ENCODE assay signal across 24 cellular contexts in genomic region chr19:41620171-41620570, GRCh38. TPM values are rescaled to one million over a fixed set of nuclear protein-coding genes. Genes with fewer than 3 reads are reported as not detected.
DNase-seq lines count a peak whose midpoint lies in the region; ATAC-seq and TF ChIP-seq lines count a peak whose summit lies in the region.
"Had no signal": no experiment of that assay in that cellular context is flagged by ENCODE, and none has a peak within 500 bp of the region (broad histone marks: within the 10 kb centered on the region; RNA-seq: fewer than 3 reads in every experiment).

No MANE protein-coding gene starts in this region.

- intact Hi-C loops in CD14-positive monocyte (cut with micrococcal nuclease): no loop called here

- no peaks in the 10 kb centered on the region for H3K9me3 Mint-ChIP-seq in CD14-positive monocyte
- no peaks in the 10 kb centered on the region for H3K9me3 Mint-ChIP-seq in activated naive CD4-positive, alpha-beta T cell treated with anti-CD3 and anti-CD28 coated beads, Interleukin-2, amount 50 U/mL, for 72 hours

- peaks cover 30 to 49% of the 10 kb centered on the region in 2 donors for H3K36me3 Mint-ChIP-seq in CD14-positive monocyte
- H3K36me3 Mint-ChIP-seq in activated naive CD4-positive, alpha-beta T cell treated with anti-CD3 and anti-CD28 coated beads, Interleukin-2, amount 50 U/mL, for 72 hours: no peaks in the 10 kb centered on the region
- H3K36me3 Mint-ChIP-seq: CD4-positive, alpha-beta memory T cell had no signal

- peaks cover 99% of the 10 kb centered on the region for H3K4me1 Mint-ChIP-seq in CD14-positive monocyte
- H3K4me1 Mint-ChIP-seq: CD4-positive, alpha-beta memory T cell had no signal

- no peak for TF ChIP-seq CTCF in CD14-positive monocyte (IDR thresholded peaks at IDR 0.05)
- no peak for TF ChIP-seq CTCF in HL-60 (IDR thresholded peaks at IDR 0.05; ENCODE audit: insufficient read depth, low read length)

- H3K9ac ChIP-seq in BLaER1 treated with 17β-estradiol and CSF1 and Interleukin-3, amounts not matched to agents 10 nM and 100 nM: peak overlapping the region in 8 of 11 experiments; percentile 40 to 78 (median 70); a peak in 11 of 22 replicates
- H3K9ac ChIP-seq: GM23248 had no signal

- peaks cover 17 to 100% (median 90%) of the 10 kb centered on the region in 10 experiments for H3K4me1 ChIP-seq in BLaER1 treated with 17β-estradiol and CSF1 and Interleukin-3, amounts not matched to agents 10 nM and 100 nM

- no peak overlapping the region for H3K4me3 Mint-ChIP-seq in CD14-positive monocyte
- H3K4me3 Mint-ChIP-seq: CD4-positive, alpha-beta memory T cell had no signal

- no peaks in the 10 kb centered on the region; a peak in 1 of 22 replicates for H3K27me3 ChIP-seq in BLaER1 treated with 17β-estradiol and CSF1 and Interleukin-3, amounts not matched to agents 10 nM and 100 nM
- H3K27me3 ChIP-seq in HL-60 (ENCODE audit: insufficient read depth, poor library complexity, severe bottlenecking): no peaks in the 10 kb centered on the region

- ATAC-seq in activated naive CD4-positive, alpha-beta T cell treated with anti-CD3 and anti-CD28 coated beads, Interleukin-2, amount 50 U/mL, for 72 hours: no peak
- no peak for ATAC-seq in GM19324 (IDR thresholded peaks at IDR 0.05; ENCODE audit: low FRiP score, unreplicated experiment)
- ATAC-seq: HCT116 had no signal

- H4K20me1 ChIP-seq in BLaER1 treated with 17β-estradiol and CSF1 and Interleukin-3, amounts not matched to agents 10 nM and 100 nM: peaks cover 0 to 6% (median 0%) of the 10 kb centered on the region in 11 experiments; a peak in 2 of 22 replicates

- peak overlapping the region in 1 of 10 experiments; percentile 55; a peak in 1 of 20 replicates for H3K4me3 ChIP-seq in BLaER1 treated with 17β-estradiol and CSF1 and Interleukin-3, amounts not matched to agents 10 nM and 100 nM
- H3K4me3 ChIP-seq in HL-60 (replicated peaks; ENCODE audit: insufficient read depth, low read length): no peak overlapping the region
- H3K4me3 ChIP-seq: GM23248 had no signal

- peak overlapping the region; percentile 24 to 85 (median 51) for H3K27ac Mint-ChIP-seq in CD14-positive monocyte
- H3K27ac Mint-ChIP-seq in activated naive CD4-positive, alpha-beta T cell treated with anti-CD3 and anti-CD28 coated beads, Interleukin-2, amount 50 U/mL, for 72 hours: no peak overlapping the region
- H3K27ac Mint-ChIP-seq: CD4-positive, alpha-beta memory T cell had no signal

- peak overlapping the region in 10 of 11 experiments; percentile 64 to 89 (median 76); a peak in 17 of 22 replicates for H3K27ac ChIP-seq in BLaER1 treated with 17β-estradiol and CSF1 and Interleukin-3, amounts not matched to agents 10 nM and 100 nM
- peak overlapping the region; percentile 91 for H3K27ac ChIP-seq in HL-60 (replicated peaks)
- H3K27ac ChIP-seq: C4-2B, GM23248 had no signal

- H3K36me3 ChIP-seq in BLaER1 treated with 17β-estradiol and CSF1 and Interleukin-3, amounts not matched to agents 10 nM and 100 nM: no peaks in the 10 kb centered on the region

- DNase-seq in CD14-positive monocyte (ENCODE audit: low spot score) (no peak), HL-60 (ENCODE audit: low read depth in 1 of 2, low spot score in 1 of 2) (no peak), ecto neural progenitor cell (ENCODE audit: low spot score) (peak; percentile 30), HuH-7 (ENCODE audit: low spot score) (no peak), islet precursor cell (no peak)
- no peak for DNase-seq in activated naive CD4-positive, alpha-beta T cell treated with anti-CD3 and anti-CD28 coated beads, Interleukin-2, amount 50 U/mL, for 72 hours (ENCODE audit: low spot score in 2 of 2)
- DNase-seq: Calu3; CD4-positive, alpha-beta memory T cell; COR-L47; DMS53; DMS79 treated with DMSO at 0.1 percent for 48 hours; GF-D8; GM23248; H7 had no signal

- no peaks in the 10 kb centered on the region for H3K9me3 ChIP-seq in BLaER1 treated with 17β-estradiol and CSF1 and Interleukin-3, amounts not matched to agents 10 nM and 100 nM (replicated peaks in 1 of 11)

- H3K27me3 Mint-ChIP-seq in CD14-positive monocyte (ENCODE audit: low read depth in 3 of 3): peaks cover 0 to 5% (median 0%) of the 10 kb centered on the region in 3 donors

- H3K4me2 ChIP-seq in BLaER1 treated with 17β-estradiol and CSF1 and Interleukin-3, amounts not matched to agents 10 nM and 100 nM: peak overlapping the region in 9 of 11 experiments; percentile 70 to 100 (median 86); a peak in 16 of 22 replicates

RNA-seq across cellular contexts. Expression of gene CEACAM4, which starts 6.7 kb away (rescaled TPM):
- 10 to 100 TPM; 23.1 to 27.5 TPM for polyA plus RNA-seq in CD14-positive monocyte
- not detected for total RNA-seq in activated naive CD4-positive, alpha-beta T cell treated with anti-CD3 and anti-CD28 coated beads, Interleukin-2, amount 50 U/mL, for 72 hours
- total RNA-seq: A172, A673, Calu3, Daoy, G401, GM23248, H1, H7 had no signal
- polyA plus RNA-seq: BJ; CD4-positive, alpha-beta memory T cell; GM23248; H1 had no signal

RNA-seq across cellular contexts. Expression of gene CEACAM21, which starts 44.2 kb away (rescaled TPM):
- polyA plus RNA-seq in CD14-positive monocyte: 1 to 10 TPM; 4.1 to 6.4 TPM
- total RNA-seq in activated naive CD4-positive, alpha-beta T cell treated with anti-CD3 and anti-CD28 coated beads, Interleukin-2, amount 50 U/mL, for 72 hours: 10 to 100 TPM; 24.7 to 40.7 TPM
- total RNA-seq: A172, Calu3, Daoy, GM23248, H1, H7 had no signal
- polyA plus RNA-seq: BJ, GM23248, H1 had no signal

Comparison
In these comparisons a context has a peak if more than half of its experiments do, and no peak if none do; other contexts are left out.
1. H3K27ac Mint-ChIP-seq: peak in CD14-positive monocyte (7 of 7); none in activated naive CD4-positive, alpha-beta T cell treated with anti-CD3 and anti-CD28 coated beads, Interleukin-2, amount 50 U/mL, for 72 hours (0 of 2).